1 cellular context compared by ENCODE assay signal in the genomic region with DNA sequence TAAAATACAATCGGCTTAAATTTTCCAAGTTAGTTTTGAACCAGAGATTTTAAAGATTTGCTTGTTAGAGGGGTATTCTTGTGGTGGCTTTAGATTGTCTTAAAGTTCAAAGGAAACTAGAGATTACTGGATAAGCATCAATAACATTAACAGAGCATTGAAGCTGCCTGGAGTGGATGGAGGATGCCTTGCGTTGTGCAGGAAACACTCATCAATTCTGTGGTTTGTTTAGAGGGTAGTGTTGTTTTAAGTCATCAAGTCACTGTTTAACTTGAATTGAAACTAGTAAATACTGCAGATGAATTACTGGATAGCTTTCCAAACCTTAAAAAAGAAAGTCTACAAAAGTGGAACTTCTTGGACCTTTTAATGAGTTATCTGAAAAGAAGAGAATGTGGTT.
TF ChIP-seq lines count a peak whose summit lies in the region.

No MANE protein-coding gene starts in this region.

TF ChIP-seq in SK-N-SH, 30 proteins besides CTCF, POLR2A, EP300 and RAD21 (continued from another document):
- TF ChIP-seq USF2 (IDR thresholded peaks at IDR 0.05; ENCODE audit: borderline replicate concordance, low read depth, low read length) (no peak), GATA2 (CRISPR knock-in tag; IDR thresholded peaks at IDR 0.05) (no peak)
